In the genomic region with DNA sequence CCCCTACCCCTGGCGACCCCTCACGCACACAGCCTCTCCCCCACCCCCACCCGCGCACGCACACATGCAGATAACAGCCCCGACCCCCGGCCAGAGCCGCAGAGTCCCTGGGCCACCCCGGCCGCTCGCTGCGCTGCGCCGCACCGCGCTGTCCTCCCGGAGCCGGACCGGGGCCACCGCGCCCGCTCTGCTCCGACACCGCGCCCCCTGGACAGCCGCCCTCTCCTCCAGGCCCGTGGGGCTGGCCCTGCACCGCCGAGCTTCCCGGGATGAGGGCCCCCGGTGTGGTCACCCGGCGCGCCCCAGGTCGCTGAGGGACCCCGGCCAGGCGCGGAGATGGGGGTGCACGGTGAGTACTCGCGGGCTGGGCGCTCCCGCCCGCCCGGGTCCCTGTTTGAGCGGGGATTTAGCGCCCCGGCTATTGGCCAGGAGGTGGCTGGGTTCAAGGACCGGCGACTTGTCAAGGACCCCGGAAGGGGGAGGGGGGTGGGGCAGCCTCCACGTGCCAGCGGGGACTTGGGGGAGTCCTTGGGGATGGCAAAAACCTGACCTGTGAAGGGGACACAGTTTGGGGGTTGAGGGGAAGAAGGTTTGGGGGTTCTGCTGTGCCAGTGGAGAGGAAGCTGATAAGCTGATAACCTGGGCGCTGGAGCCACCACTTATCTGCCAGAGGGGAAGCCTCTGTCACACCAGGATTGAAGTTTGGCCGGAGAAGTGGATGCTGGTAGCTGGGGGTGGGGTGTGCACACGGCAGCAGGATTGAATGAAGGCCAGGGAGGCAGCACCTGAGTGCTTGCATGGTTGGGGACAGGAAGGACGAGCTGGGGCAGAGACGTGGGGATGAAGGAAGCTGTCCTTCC, we compare ENCODE assay signal across 13 cellular contexts. TPM values are rescaled to one million over a fixed set of nuclear protein-coding genes. Genes with fewer than 3 reads are reported as not detected.
DNase-seq lines count a peak whose midpoint lies in the region; ATAC-seq and TF ChIP-seq lines count a peak whose summit lies in the region.
"Had no signal": no experiment of that assay in that cellular context is flagged by ENCODE, and none has a peak within 500 bp of the region (broad histone marks: within the 10 kb centered on the region; RNA-seq: fewer than 3 reads in every experiment).

No MANE protein-coding gene starts in this region.

- no peak for ATAC-seq in HG03439 (IDR thresholded peaks at IDR 0.05; ENCODE audit: unreplicated experiment)

- H3K27me3 ChIP-seq in Caco-2 (replicated peaks; ENCODE audit: control insufficient read depth, insufficient read depth, low read length), result no peaks in the 10 kb centered on the region

- H3K36me3 Mint-ChIP-seq in Caco-2 (ENCODE audit: insufficient read depth, unreplicated experiment), result peaks cover 5% of the 10 kb centered on the region
- peaks cover 8% of the 10 kb centered on the region for H3K36me3 Mint-ChIP-seq in chondrocyte (ENCODE audit: low read depth)

- no TSS peak for BruUV-seq in Caco-2 (replicated peaks; lab: Mats Ljungman, UMichigan)

- DNase-seq in Caco-2 (no peak), chondrocyte (ENCODE audit: low spot score) (no peak)
- no peak for DNase-seq in activated CD8-positive, alpha-beta memory T cell treated with anti-CD3 and anti-CD28 coated beads, Interleukin-2, amount 50 U/mL, for 48 hours
- DNase-seq in activated CD4-positive, CD25-positive, alpha-beta regulatory T cell (lab: John Stamatoyannopoulos, UW), result no peak
- DNase-seq: activated CD4-positive, CD25-positive, alpha-beta regulatory T cell treated with anti-CD3 and anti-CD28 coated beads, Interleukin-2, amount 50 U/mL, for 72 hours; esophagus squamous epithelium; NCI-H774; occipital lobe; stimulated activated CD4-positive, alpha-beta T cell treated with anti-CD3 and anti-CD28 coated beads, Interleukin-2, amount 100 ng/mL, for 48 hours had no signal

- no peak overlapping the region for H3K27ac Mint-ChIP-seq in Caco-2 (ENCODE audit: unreplicated experiment)
- H3K27ac Mint-ChIP-seq in chondrocyte (ENCODE audit: unreplicated experiment), result no peak overlapping the region

- H3K4me3 Mint-ChIP-seq in Caco-2 (ENCODE audit: unreplicated experiment) (peak overlapping the region; percentile 65), chondrocyte (ENCODE audit: unreplicated experiment) (peak overlapping the region; percentile 16)

- POLR2A ChIA-PET in Caco-2 (lab: Charles Lee), result interaction anchor here (1.7 to 1.8 kb wide), 2 partner anchors 15 kb away, joined by 6 to 11 read pairs; a partner anchor contains a TSS

- peak overlapping the region; percentile 47 for H3K4me3 ChIP-seq in Caco-2 (ENCODE audit: low read depth, low read length)
- H3K4me3 ChIP-seq in mesodermal cell (ENCODE audit: extremely low read depth, insufficient read depth, low read length, poor library complexity, severe bottlenecking), result peak overlapping the region; percentile 27
- H3K4me3 ChIP-seq: SJSA1 had no signal

- 7 to 9% methylated on average over 13 to 37 of the region's 58 CpGs for WGBS in mesodermal cell (ENCODE audit: insufficient coverage in 2 of 2), 2 experiments

- no peak overlapping the region for H3K27ac ChIP-seq in mesodermal cell (ENCODE audit: low read depth, low read length, severe bottlenecking)
- H3K27ac ChIP-seq: esophagus squamous epithelium, SJSA1 had no signal

- H3K4me1 Mint-ChIP-seq in Caco-2 (ENCODE audit: low read depth, unreplicated experiment), result peaks cover 12% of the 10 kb centered on the region
- H3K4me1 Mint-ChIP-seq in chondrocyte (ENCODE audit: low read depth), result peaks cover 12% of the 10 kb centered on the region

- H3K9me3 Mint-ChIP-seq in Caco-2 (ENCODE audit: unreplicated experiment) (peaks cover 20% of the 10 kb centered on the region), chondrocyte (ENCODE audit: low read depth) (peaks cover 14% of the 10 kb centered on the region)

- CTCF ChIA-PET in Caco-2 (lab: Charles Lee), result interaction anchor here (11.0 kb wide), 1 partner anchor 15 kb away, joined by 155 read pairs; a partner anchor contains a TSS

- H3K4me1 ChIP-seq in Caco-2, result peaks cover 14% of the 10 kb centered on the region
- peaks cover 13% of the 10 kb centered on the region for H3K4me1 ChIP-seq in mesodermal cell (ENCODE audit: control insufficient read depth, insufficient read depth, low read length, poor library complexity, severe bottlenecking)

- TF ChIP-seq CTCF in Caco-2 (IDR thresholded peaks at IDR 0.05; ENCODE audit: insufficient read depth in 1 of 2, low read depth in 1 of 2, low read length in 1 of 2, severe bottlenecking in 1 of 2, unreplicated experiment in 1 of 2) (no peak), chondrocyte (IDR thresholded peaks at IDR 0.05) (no peak)

- H3K27me3 Mint-ChIP-seq in Caco-2 (ENCODE audit: insufficient read depth, unreplicated experiment), result no peaks in the 10 kb centered on the region
- H3K27me3 Mint-ChIP-seq in chondrocyte (ENCODE audit: low read depth), result peaks cover 28% of the 10 kb centered on the region

- H3K36me3 ChIP-seq in Caco-2 (ENCODE audit: control insufficient read depth, insufficient read depth, low read length) (no peaks in the 10 kb centered on the region), mesodermal cell (ENCODE audit: control insufficient read depth, insufficient read depth, low read length) (no peaks in the 10 kb centered on the region)
- H3K36me3 ChIP-seq: esophagus squamous epithelium, SJSA1 had no signal

- peaks cover 8% of the 10 kb centered on the region; the same call in 1 of the 2 replicates for H3K9me3 ChIP-seq in Caco-2
- H3K9me3 ChIP-seq in mesodermal cell (ENCODE audit: control insufficient read depth, low read length), result peaks cover 15% of the 10 kb centered on the region
- H3K9me3 ChIP-seq: esophagus squamous epithelium had no signal

- intact Hi-C loops in Caco-2 (cut with micrococcal nuclease; ENCODE audit: unreplicated experiment), result loop anchor here (1.0 kb wide), 1 partner anchor 16 kb away; no protein-coding TSS in a partner anchor

RNA-seq across cellular contexts. Expression of a gene that starts 0.6 kb away (rescaled TPM):
- total RNA-seq in Caco-2 (2022) (0.72 and 1.1 TPM in 2 replicates), chondrocyte (not detected in 3 replicates)
- polyA plus RNA-seq in mesodermal cell (2013, experiment 1 of 2), result not detected
- not detected for polyA plus RNA-seq in mesodermal cell (2013, experiment 2 of 2)
- total RNA-seq: esophagus squamous epithelium, kidney epithelial cell, occipital lobe, SJSA1 had no signal

RNA-seq across cellular contexts. Expression of a gene that starts 12.5 kb away (rescaled TPM):
- total RNA-seq in Caco-2 (2022), result not detected in 2 replicates
- total RNA-seq in chondrocyte, result not detected in 3 replicates
- polyA plus RNA-seq in mesodermal cell (2013, experiment 1 of 2), result not detected
- not detected for polyA plus RNA-seq in mesodermal cell (2013, experiment 2 of 2)
- total RNA-seq: kidney epithelial cell, occipital lobe, SJSA1 had no signal

RNA-seq across cellular contexts. Expression of a gene that starts 15.0 kb away (rescaled TPM):
- total RNA-seq in Caco-2 (2022) (65.7 and 66.9 TPM in 2 replicates), chondrocyte (24.2 to 31.8 TPM (median 25.5 TPM) in 3 replicates)
- polyA plus RNA-seq in mesodermal cell (2013, experiment 1 of 2), result 37.0 TPM
- polyA plus RNA-seq in mesodermal cell (2013, experiment 2 of 2), result 33.6 TPM

RNA-seq across cellular contexts. Expression of a gene that starts 26.8 kb away (rescaled TPM):
- total RNA-seq in Caco-2 (2022), result 53.1 and 54.9 TPM in 2 replicates
- total RNA-seq in chondrocyte, result 29.2 to 32.8 TPM (median 31.7 TPM) in 3 replicates
- 33.4 TPM for polyA plus RNA-seq in mesodermal cell (2013, experiment 1 of 2)
- 30.2 TPM for polyA plus RNA-seq in mesodermal cell (2013, experiment 2 of 2)

RNA-seq across cellular contexts. Expression of a gene that starts 47.3 kb away (rescaled TPM):
- total RNA-seq in Caco-2 (2022) (200 and 216 TPM in 2 replicates), chondrocyte (191 to 204 TPM (median 202 TPM) in 3 replicates)
- 245 TPM for polyA plus RNA-seq in mesodermal cell (2013, experiment 1 of 2)
- polyA plus RNA-seq in mesodermal cell (2013, experiment 2 of 2), result 193 TPM
